In genomic region chr2:24919977-24920812, GRCh38 we compare ENCODE assay signal across 8 cellular contexts. TPM values are rescaled to one million over a fixed set of nuclear protein-coding genes. Genes with fewer than 3 reads are reported as not detected.
A peak's percentile ranks its signal among the peaks of the same experiment; 100 is the strongest.
DNase-seq lines count a peak whose midpoint lies in the region; ATAC-seq and TF ChIP-seq lines count a peak whose summit lies in the region.

Gene ADCY3, minus strand, starts transcription at chr2:24920237. Its CDS starts 1,250 bp downstream, at chr2:24918987.

- DNase-seq in GM06990 (ENCODE audit: extremely low read depth, insufficient read length) (peak; percentile 82), LHCN-M2 (ENCODE audit: low read depth) (peak; percentile 27), colonic mucosa (peak; percentile 53), left lobe of liver (ENCODE audit: low spot score) (no peak)
- DNase-seq in activated CD4-positive, alpha-beta T cell treated with anti-CD3 and anti-CD28 coated beads for 4 hours: peak; percentile 46 to 67
- DNase-seq in stimulated activated CD4-positive, alpha-beta T cell treated with anti-CD3 and anti-CD28 coated beads, Interleukin-4, amount 100 ng/mL, for 24 hours: peak; percentile 60

- ATAC-seq in GM21723 (IDR thresholded peaks at IDR 0.05; ENCODE audit: unreplicated experiment) (peak; percentile 58), left lobe of liver (peak; percentile 85), GM18517 (IDR thresholded peaks at IDR 0.05; ENCODE audit: unreplicated experiment) (no peak)

- no peaks in the 10 kb centered on the region for H3K9me3 ChIP-seq in colonic mucosa

- no peaks in the 10 kb centered on the region for H3K27me3 ChIP-seq in GM06990 (replicated peaks; ENCODE audit: control insufficient read depth, insufficient read depth, low read length)
- no peaks in the 10 kb centered on the region for H3K27me3 ChIP-seq in colonic mucosa

- TF ChIP-seq CTCF in GM06990 (IDR thresholded peaks at IDR 0.05; ENCODE audit: insufficient read depth, low read length, poor library complexity, severe bottlenecking) (no peak), colonic mucosa (IDR thresholded peaks at IDR 0.05) (no peak)

- peaks cover 11% of the 10 kb centered on the region for H3K4me1 ChIP-seq in colonic mucosa

- H3K27ac ChIP-seq in colonic mucosa: peak within 1 kb of the TSS; percentile 67

- intact Hi-C loops in colonic mucosa (cut with DNase I): no loop called here

- H3K36me3 ChIP-seq in GM06990 (ENCODE audit: control insufficient read depth, insufficient read depth, low read length) (peaks cover 2% of the 10 kb centered on the region), colonic mucosa (no peaks in the 10 kb centered on the region)

- H3K4me3 ChIP-seq in GM06990 (replicated peaks; ENCODE audit: low read depth, low read length) (peak within 1 kb of the TSS; percentile 58), colonic mucosa (peak within 1 kb of the TSS; percentile 48)

- H3K9ac ChIP-seq in colonic mucosa (ENCODE audit: low read depth in 2 of 2, low read length in 2 of 2): peak within 1 kb of the TSS; percentile 72 to 79

RNA-seq across cellular contexts. Expression of gene ADCY3, which starts in this region (rescaled TPM):
- total RNA-seq in LHCN-M2 (2014; rRNA removed) (23.3 and 24.7 TPM in 2 replicates), colonic mucosa (10 to 100 TPM; 25.2 to 33.7 TPM), left lobe of liver (4.2 TPM)
- 16.3 TPM for polyA plus RNA-seq in LHCN-M2 (2012)
